Comparison of ENCODE assay signal across 17 cellular contexts in the genomic region with DNA sequence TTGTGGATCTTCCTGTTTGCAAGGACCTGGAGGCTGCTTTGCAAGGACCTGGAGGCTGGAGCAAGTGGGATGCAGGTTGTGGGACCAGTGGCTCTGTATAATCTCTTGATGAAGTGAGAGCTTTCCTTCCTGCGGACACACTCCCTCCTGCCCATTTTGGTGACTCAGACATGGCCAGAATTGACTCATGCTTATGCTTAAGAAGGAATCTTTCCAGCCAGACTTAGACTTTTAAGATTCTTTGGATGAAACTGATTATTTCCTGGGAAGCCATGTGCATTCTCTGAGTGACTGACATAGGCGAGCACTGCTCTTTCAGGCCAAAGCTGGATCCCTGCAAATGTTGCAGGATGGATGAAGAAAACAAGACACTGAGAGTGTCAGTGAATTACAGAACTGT.
DNase-seq lines count a peak whose midpoint lies in the region; ATAC-seq and TF ChIP-seq lines count a peak whose summit lies in the region.
"Had no signal": no experiment of that assay in that cellular context is flagged by ENCODE, and none has a peak within 500 bp of the region (broad histone marks: within the 10 kb centered on the region; RNA-seq: fewer than 3 reads in every experiment).

No MANE protein-coding gene starts in this region.

- peaks cover 27% of the 10 kb centered on the region for H3K4me1 Mint-ChIP-seq in chondrocyte (ENCODE audit: low read depth)
- H3K4me1 Mint-ChIP-seq: CD14-positive monocyte had no signal

- H3K18ac ChIP-seq in mesenchymal stem cell (ENCODE audit: low read depth in 1 of 2, low read length in 2 of 2) = no peak overlapping the region

- H2BK15ac ChIP-seq in mesenchymal stem cell (ENCODE audit: low read depth, poor library complexity, severe bottlenecking) = no peak overlapping the region

- no peak overlapping the region for H3K27ac ChIP-seq in mesenchymal stem cell (ENCODE audit: low read length, poor library complexity, severe bottlenecking)
- no peak overlapping the region for H3K27ac ChIP-seq in substantia nigra (ENCODE audit: low read depth, low read length, poor library complexity, severe bottlenecking)
- H3K27ac ChIP-seq: KMS-11, left ventricle myocardium inferior, neutrophil had no signal

- H4K91ac ChIP-seq in mesenchymal stem cell (ENCODE audit: low read length) = no peak overlapping the region

- peak overlapping the region; percentile 17 for H3K9ac ChIP-seq in mesenchymal stem cell (ENCODE audit: low read length)
- H3K9ac ChIP-seq: KMS-11 had no signal

- H2BK5ac ChIP-seq in mesenchymal stem cell (ENCODE audit: low read depth, low read length, poor library complexity, severe bottlenecking) = no peak overlapping the region

- H3K27me3 ChIP-seq in mesenchymal stem cell (ENCODE audit: control insufficient read depth in 1 of 2, insufficient read depth in 1 of 2, low read length in 2 of 2) = no peaks in the 10 kb centered on the region

- no peak overlapping the region for H2AK5ac ChIP-seq in mesenchymal stem cell (ENCODE audit: low read length, severe bottlenecking)

- DNase-seq in AG08396 (ENCODE audit: low spot score) (peak; percentile 71), M059J (ENCODE audit: low read depth) (peak; percentile 92), chondrocyte (ENCODE audit: low spot score) (no peak), mesenchymal stem cell (peak; percentile 77), substantia nigra (lab: John Stamatoyannopoulos, UW) (no peak), NCI-H2196 treated with DMSO at 0.1 percent for 48 hours (lab: John Stamatoyannopoulos, UW; ENCODE audit: unreplicated experiment) (no peak)
- DNase-seq: activated CD8-positive, alpha-beta memory T cell treated with anti-CD3 and anti-CD28 coated beads, Interleukin-2, amount 50 U/mL, for 4 hours; left ventricle myocardium inferior; NCI-H2227 treated with DMSO at 0.1 percent for 48 hours; OCI-M1 had no signal

- peak overlapping the region; percentile 79 for H3K27ac Mint-ChIP-seq in chondrocyte (ENCODE audit: unreplicated experiment)
- H3K27ac Mint-ChIP-seq: CD14-positive monocyte had no signal

- H3K36me3 Mint-ChIP-seq in chondrocyte (ENCODE audit: low read depth) = no peaks in the 10 kb centered on the region
- H3K36me3 Mint-ChIP-seq: brain, CD14-positive monocyte had no signal

- TF ChIP-seq CTCF in chondrocyte (IDR thresholded peaks at IDR 0.05) = no peak

- H2AFZ ChIP-seq in mesenchymal stem cell (ENCODE audit: low read depth, low read length) = no peak overlapping the region

- no peak overlapping the region for H4K8ac ChIP-seq in mesenchymal stem cell (ENCODE audit: low read length)

- no peak overlapping the region for H3K4ac ChIP-seq in mesenchymal stem cell (ENCODE audit: low read depth in 1 of 2, low read length in 2 of 2)

- no peak overlapping the region for H2BK120ac ChIP-seq in mesenchymal stem cell (ENCODE audit: low read depth, low read length)

- H3K14ac ChIP-seq in mesenchymal stem cell (ENCODE audit: low read length in 2 of 2) = no peak overlapping the region

- H3K4me3 Mint-ChIP-seq in chondrocyte (ENCODE audit: unreplicated experiment) = no peak overlapping the region
- H3K4me3 Mint-ChIP-seq: brain, CD14-positive monocyte had no signal

- no peak overlapping the region for H3K4me2 ChIP-seq in mesenchymal stem cell (ENCODE audit: low read length, poor library complexity, severe bottlenecking)
- H3K4me2 ChIP-seq: KMS-11 had no signal

- peaks cover 9% of the 10 kb centered on the region for H3K79me1 ChIP-seq in mesenchymal stem cell (replicated peaks; ENCODE audit: low read length, poor library complexity, severe bottlenecking)

- no peak overlapping the region for H3K23ac ChIP-seq in mesenchymal stem cell (ENCODE audit: low read length in 2 of 2)

- H3K27me3 Mint-ChIP-seq in chondrocyte (ENCODE audit: low read depth) = no peaks in the 10 kb centered on the region
- H3K27me3 Mint-ChIP-seq: brain had no signal

- ATAC-seq in GM21423 (IDR thresholded peaks at IDR 0.05; ENCODE audit: unreplicated experiment) = no peak
- ATAC-seq in GM18907 (IDR thresholded peaks at IDR 0.05; ENCODE audit: unreplicated experiment) = no peak
- ATAC-seq: esophagus mucosa had no signal

- peaks cover 6% of the 10 kb centered on the region for H3K4me1 ChIP-seq in mesenchymal stem cell (ENCODE audit: control insufficient read depth, insufficient read depth, low read depth, low read length)
- H3K4me1 ChIP-seq: left ventricle myocardium inferior had no signal

- WGBS in mesenchymal stem cell = 13% methylated on average over 2 of the region's 2 CpGs

- H3K9me3 Mint-ChIP-seq in chondrocyte (ENCODE audit: low read depth) = no peaks in the 10 kb centered on the region
- H3K9me3 Mint-ChIP-seq: brain had no signal

- no peaks in the 10 kb centered on the region for H3K9me3 ChIP-seq in mesenchymal stem cell (ENCODE audit: control insufficient read depth, low read length)
- H3K9me3 ChIP-seq: left ventricle myocardium inferior, neutrophil had no signal

- H2BK12ac ChIP-seq in mesenchymal stem cell (ENCODE audit: low read length in 2 of 2) = no peak overlapping the region

- no peak overlapping the region for H3K4me3 ChIP-seq in mesenchymal stem cell (ENCODE audit: insufficient read depth in 1 of 2, low read depth in 1 of 2, low read length in 2 of 2)
- H3K4me3 ChIP-seq: left ventricle myocardium inferior had no signal

- no peaks in the 10 kb centered on the region for H3K36me3 ChIP-seq in mesenchymal stem cell (ENCODE audit: control insufficient read depth in 1 of 2, insufficient read depth in 2 of 2, low read depth in 1 of 2, low read length in 2 of 2)
- H3K36me3 ChIP-seq: left ventricle myocardium inferior, neutrophil had no signal

Comparison
In these comparisons a context has a peak if more than half of its experiments do, and no peak if none do; other contexts are left out.
1. DNase-seq: peak in AG08396 (single experiment), M059J (single experiment) and mesenchymal stem cell (single experiment); none in chondrocyte (single experiment), substantia nigra (0 of 49) and NCI-H2196 treated with DMSO at 0.1 percent for 48 hours (single experiment).